In genomic region chr10:101565370-101565900, GRCh38 we compare ENCODE assay signal across 16 cellular contexts.
"Had no signal": no experiment of that assay in that cellular context is flagged by ENCODE, and none has a peak within 500 bp of the region (broad histone marks: within the 10 kb centered on the region; RNA-seq: fewer than 3 reads in every experiment).

No MANE protein-coding gene starts in this region.

- H3K9me3 ChIP-seq: adrenal gland, gastrocnemius medialis, heart left ventricle, lower lobe of right lung, SJCRH30, tibial nerve had no signal

- ATAC-seq: gastrocnemius medialis, heart left ventricle, lower lobe of right lung had no signal

- H3K4me3 ChIP-seq: lower lobe of right lung, skin epidermis, tibial nerve had no signal

- H3K36me3 ChIP-seq: adrenal gland, gastrocnemius medialis, heart left ventricle, lower lobe of right lung, SJCRH30, tibial nerve had no signal

- DNase-seq: activated CD4-positive, alpha-beta T cell treated with anti-CD3 and anti-CD28 coated beads, Interleukin-2, amount 50 U/mL, for 1 hour; activated T-cell treated with anti-CD3 and anti-CD28 coated beads for 4 hours; effector memory CD4-positive, alpha-beta T cell; gastrocnemius medialis; immature natural killer cell; lower lobe of right lung; stimulated activated CD4-positive, alpha-beta T cell treated with anti-CD3 and anti-CD28 coated beads, Interleukin-15, amount 100 ng/mL, for 24 hours; stimulated activated CD4-positive, alpha-beta T cell treated with anti-CD3 and anti-CD28 coated beads, Interleukin-4, amount 100 ng/mL, for 1 hour; stimulated activated naive CD4-positive, alpha-beta T cell treated with Interleukin-2 at 50 U/mL for 16 hours had no signal

- H3K27me3 ChIP-seq: SJCRH30 had no signal

- H3K27ac ChIP-seq: adrenal gland, epithelial cell of prostate, gastrocnemius medialis, heart left ventricle, lower lobe of right lung, parathyroid adenoma, SJCRH30, skin epidermis, tibial nerve had no signal
